Comparison of ENCODE assay signal across 32 cellular contexts in the genomic region with DNA sequence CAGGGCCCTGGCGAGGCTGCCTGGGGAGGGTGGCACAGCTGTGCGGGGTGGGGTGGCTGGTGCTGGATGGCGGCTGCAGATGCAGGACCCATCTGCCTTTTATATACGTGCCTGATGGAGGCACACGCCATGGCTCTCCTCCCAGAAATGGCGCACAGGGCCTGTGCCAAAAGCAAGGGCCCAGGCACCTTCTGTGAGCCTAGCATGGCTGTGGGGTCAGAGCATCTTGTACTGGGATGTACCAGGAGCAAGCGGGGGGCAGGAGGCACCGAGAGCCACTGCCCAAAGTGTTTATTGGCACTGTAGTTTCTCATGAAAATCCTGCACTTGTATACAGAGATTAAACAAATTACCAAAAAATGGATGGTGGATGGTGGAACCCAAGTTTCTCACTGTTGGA.
"Had no signal": no experiment of that assay in that cellular context is flagged by ENCODE, and none has a peak within 500 bp of the region (broad histone marks: within the 10 kb centered on the region; RNA-seq: fewer than 3 reads in every experiment).

No MANE protein-coding gene starts in this region.

- H3K36me3 ChIP-seq: MG63 had no signal

- H3K9me3 ChIP-seq: MG63 had no signal

- H3K4me3 ChIP-seq: MG63 had no signal

- H3K4me2 ChIP-seq: KMS-11 had no signal

- DNase-seq: Karpas-422, Kasumi-1, MG63, MM.1S, MV-4-11, NCI-H1048, NCI-H1092, NCI-H1092 treated with DMSO at 0.1 percent for 48 hours, NCI-H1105, NCI-H1417 treated with DMSO at 0.1 percent for 48 hours, NCI-H1436, NCI-H1436 treated with DMSO at 0.1 percent for 48 hours, NCI-H146, NCI-H1694, NCI-H1694 treated with DMSO at 0.1 percent for 48 hours, NCI-H187, NCI-H187 treated with DMSO at 0.1 percent for 48 hours, NCI-H1930, NCI-H2029, NCI-H2029 treated with DMSO at 0.1 percent for 48 hours, NCI-H2081, NCI-H2081 treated with DMSO at 0.1 percent for 48 hours, NCI-H2107, NCI-H2171, NCI-H2171 treated with DMSO at 0.1 percent for 48 hours, NCI-H2227 treated with DMSO at 0.1 percent for 48 hours, NCI-H226, NCI-H345, NCI-H446, NCI-H446 treated with DMSO at 0.1 percent for 48 hours, NCI-H510A had no signal

- H3K9ac ChIP-seq: KMS-11 had no signal

- H3K27ac ChIP-seq: KMS-11 had no signal
